Comparison of ENCODE assay signal across 8 cellular contexts in the genomic region with DNA sequence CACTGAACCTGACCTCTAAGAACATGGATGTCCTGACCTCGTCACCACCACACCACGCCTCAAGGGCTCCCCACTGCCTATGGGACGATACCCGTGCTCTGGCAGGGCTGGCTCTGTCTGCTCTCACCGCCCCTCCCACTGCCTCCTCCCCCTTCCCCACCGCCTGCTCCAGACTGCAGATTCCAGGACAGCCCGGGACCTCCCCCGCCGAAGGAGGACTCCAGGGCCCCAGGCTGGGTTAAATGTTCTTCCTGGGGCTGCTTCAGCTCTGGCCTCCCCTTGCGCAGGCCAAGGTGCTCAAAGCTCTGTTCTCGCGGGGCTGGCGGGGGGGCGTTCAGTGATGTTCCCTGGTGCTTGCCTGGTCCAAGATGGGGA. TPM values are rescaled to one million over a fixed set of nuclear protein-coding genes. Genes with fewer than 3 reads are reported as not detected.
DNase-seq lines count a peak whose midpoint lies in the region; ATAC-seq and TF ChIP-seq lines count a peak whose summit lies in the region.

No MANE protein-coding gene starts in this region.

- H3K79me2 ChIP-seq in H9 (ENCODE audit: insufficient read depth, low read length) = no peaks in the 10 kb centered on the region

- no peaks in the 10 kb centered on the region for H3K79me1 ChIP-seq in H9 (ENCODE audit: insufficient read depth, low read depth, low read length, poor library complexity, severe bottlenecking)

- peaks cover 76% of the 10 kb centered on the region for H3K27me3 Mint-ChIP-seq in H9 (ENCODE audit: low read depth)

- peak; percentile 91 for DNase-seq in H9
- DNase-seq in foreskin keratinocyte = no peak
- DNase-seq in retinal pigment epithelial cell (ENCODE audit: low read depth) = no peak
- DNase-seq in NCI-H1694 treated with DMSO at 0.1 percent for 48 hours (lab: John Stamatoyannopoulos, UW) = no peak

- H2BK120ac ChIP-seq in H9 (ENCODE audit: low read depth, low read length, poor library complexity, severe bottlenecking) = no peak overlapping the region

- no peak overlapping the region for H2AK5ac ChIP-seq in H9 (ENCODE audit: insufficient read length, low read length)

- H3K18ac ChIP-seq in H9 (ENCODE audit: insufficient read length, low read depth, low read length) = no peak overlapping the region

- H3K4me1 Mint-ChIP-seq in H9 = peaks cover 14 to 16% of the 10 kb centered on the region in 2 experiments

- no peak overlapping the region for H2AFZ ChIP-seq in H9 (ENCODE audit: low read length)

- no peaks in the 10 kb centered on the region for H4K20me1 ChIP-seq in H9 (ENCODE audit: control insufficient read depth, insufficient read depth, insufficient read length)

- H2BK5ac ChIP-seq in H9 (ENCODE audit: insufficient read length, low read length) = no peak overlapping the region

- H3K4me2 ChIP-seq in H9 (ENCODE audit: insufficient read depth, insufficient read length, low read length) = peak overlapping the region; percentile 35

- H3K23me2 ChIP-seq in H9 (ENCODE audit: insufficient read length, low read depth, low read length, poor library complexity, severe bottlenecking) = peaks cover 16% of the 10 kb centered on the region

- H3K4me3 ChIP-seq in retinal pigment epithelial cell (ENCODE audit: low read length) = peak overlapping the region; percentile 32

- peak overlapping the region; percentile 74 for H3K27ac ChIP-seq in C4-2B
- H3K27ac ChIP-seq in H9 (ENCODE audit: insufficient read length, low read depth, low read length) = no peak overlapping the region
- peak overlapping the region; percentile 54; the same call in 1 of the 2 replicates for H3K27ac ChIP-seq in VCaP
- no peak overlapping the region for H3K27ac ChIP-seq in foreskin keratinocyte

- H3K9me3 ChIP-seq in H9 (ENCODE audit: control insufficient read depth, low read depth, low read length) = no peaks in the 10 kb centered on the region

- H3K23ac ChIP-seq in H9 (ENCODE audit: insufficient read length, low read depth, low read length) = no peak overlapping the region

- no CpG with 5 or more reads among the region's 14 CpGs for WGBS in H9 (ENCODE audit: extremely low coverage, insufficient read length, low lambda C conversion rate)

- no peak overlapping the region for H4K8ac ChIP-seq in H9 (replicated peaks; ENCODE audit: insufficient read length, low read depth, low read length)

- H4K91ac ChIP-seq in H9 (ENCODE audit: insufficient read length, low read depth, low read length) = no peak overlapping the region

- peaks cover 0 to 6% of the 10 kb centered on the region in 2 experiments; a peak in 3 of 5 replicates for H3K9me3 Mint-ChIP-seq in H9

- H3K56ac ChIP-seq in H9 (ENCODE audit: insufficient read length, low read depth, low read length) = no peak overlapping the region

- H2BK20ac ChIP-seq in H9 (ENCODE audit: low read depth, low read length, poor library complexity, severe bottlenecking) = no peak overlapping the region

- H2BK15ac ChIP-seq in H9 (ENCODE audit: low read depth, low read length) = no peak overlapping the region

- H3T11ph ChIP-seq in H9 (ENCODE audit: low read length) = no peak overlapping the region

- H3K9ac ChIP-seq in H9 (ENCODE audit: extremely low read depth, insufficient read length, low read length) = no peak overlapping the region

- peak overlapping the region; percentile 52 to 76 for H3K4me3 Mint-ChIP-seq in H9

- H3K27me3 ChIP-seq in H9 (ENCODE audit: insufficient read depth, low read length) (peaks cover 20% of the 10 kb centered on the region; the same call in 1 of the 2 replicates), foreskin keratinocyte (peaks cover 31% of the 10 kb centered on the region)

- peak; percentile 9 for ATAC-seq in foreskin keratinocyte
- ATAC-seq in GM21737 (IDR thresholded peaks at IDR 0.05; ENCODE audit: unreplicated experiment) = no peak
- no peak for ATAC-seq in GM21367 (IDR thresholded peaks at IDR 0.05; ENCODE audit: unreplicated experiment)

- H3K4me1 ChIP-seq in H9 (ENCODE audit: insufficient read depth, low read length) = no peaks in the 10 kb centered on the region; the same call in 1 of the 2 replicates
- H3K4me1 ChIP-seq in foreskin keratinocyte = no peaks in the 10 kb centered on the region

- no peak overlapping the region for H3K14ac ChIP-seq in H9 (ENCODE audit: insufficient read depth, low read length)

- peak overlapping the region in 1 of 3 experiments; percentile 7; a peak in 2 of 7 replicates for H3K27ac Mint-ChIP-seq in H9

- TF ChIP-seq CTCF in C4-2B (conservative IDR thresholded peaks at IDR 0.05) = no peak
- no peak for TF ChIP-seq CTCF in H9 (conservative IDR thresholded peaks at IDR 0.05)
- no peak for TF ChIP-seq CTCF in VCaP (conservative IDR thresholded peaks at IDR 0.05)
- TF ChIP-seq CTCF in foreskin keratinocyte (conservative IDR thresholded peaks at IDR 0.05) = no peak
- no peak for TF ChIP-seq CTCF in retinal pigment epithelial cell (conservative IDR thresholded peaks at IDR 0.05; ENCODE audit: low read depth, low read length)

- H3K4ac ChIP-seq in H9 (ENCODE audit: low read depth, low read length) = no peak overlapping the region

- peaks cover 0 to 2% (median 0%) of the 10 kb centered on the region in 3 experiments; a peak in 1 of 7 replicates for H3K36me3 Mint-ChIP-seq in H9 (ENCODE audit: insufficient read depth in 1 of 3, low read depth in 3 of 3)

- no peak overlapping the region for H2BK12ac ChIP-seq in H9 (ENCODE audit: insufficient read length, low read depth, low read length)

- no peak overlapping the region for H4K5ac ChIP-seq in H9 (ENCODE audit: insufficient read length, low read depth, low read length)

RNA-seq across cellular contexts. Expression of a gene that starts 3.1 kb away (rescaled TPM):
- total RNA-seq in H9 (2021) = 7.1 and 10.2 TPM in 2 replicates
- total RNA-seq in foreskin keratinocyte = 0.60 and 0.78 TPM in 2 replicates
- polyA plus RNA-seq in foreskin keratinocyte = 1.9 and 2.0 TPM in 2 replicates

RNA-seq across cellular contexts. Expression of a gene that starts 4.0 kb away (rescaled TPM):
- total RNA-seq in H9 (2021) (15.3 and 18.4 TPM in 2 replicates), foreskin keratinocyte (12.8 and 14.7 TPM in 2 replicates)
- 21.5 and 25.7 TPM in 2 replicates for polyA plus RNA-seq in foreskin keratinocyte

RNA-seq across cellular contexts. Expression of a gene that starts 13.1 kb away (rescaled TPM):
- total RNA-seq in H9 (2021) (64.2 and 70.9 TPM in 2 replicates), foreskin keratinocyte (58.5 and 67.3 TPM in 2 replicates)
- 52.3 and 60.4 TPM in 2 replicates for polyA plus RNA-seq in foreskin keratinocyte

RNA-seq across cellular contexts. Expression of a gene that starts 24.9 kb away (rescaled TPM):
- total RNA-seq in H9 (2021) (52.0 and 54.0 TPM in 2 replicates), foreskin keratinocyte (33.6 and 35.3 TPM in 2 replicates)
- 39.0 and 41.6 TPM in 2 replicates for polyA plus RNA-seq in foreskin keratinocyte

RNA-seq across cellular contexts. Expression of a gene that starts 25.1 kb away (rescaled TPM):
- total RNA-seq in H9 (2021) (122 and 125 TPM in 2 replicates), foreskin keratinocyte (34.0 and 40.7 TPM in 2 replicates)
- 25.6 and 28.8 TPM in 2 replicates for polyA plus RNA-seq in foreskin keratinocyte

Comparison
In these comparisons a context has a peak if more than half of its experiments do, and no peak if none do; other contexts are left out.
1. H3K27ac ChIP-seq: peak in C4-2B (single experiment) and VCaP (single experiment); none in H9 (single experiment) and foreskin keratinocyte (single experiment).